1 cellular context compared by ENCODE assay signal in the genomic region with DNA sequence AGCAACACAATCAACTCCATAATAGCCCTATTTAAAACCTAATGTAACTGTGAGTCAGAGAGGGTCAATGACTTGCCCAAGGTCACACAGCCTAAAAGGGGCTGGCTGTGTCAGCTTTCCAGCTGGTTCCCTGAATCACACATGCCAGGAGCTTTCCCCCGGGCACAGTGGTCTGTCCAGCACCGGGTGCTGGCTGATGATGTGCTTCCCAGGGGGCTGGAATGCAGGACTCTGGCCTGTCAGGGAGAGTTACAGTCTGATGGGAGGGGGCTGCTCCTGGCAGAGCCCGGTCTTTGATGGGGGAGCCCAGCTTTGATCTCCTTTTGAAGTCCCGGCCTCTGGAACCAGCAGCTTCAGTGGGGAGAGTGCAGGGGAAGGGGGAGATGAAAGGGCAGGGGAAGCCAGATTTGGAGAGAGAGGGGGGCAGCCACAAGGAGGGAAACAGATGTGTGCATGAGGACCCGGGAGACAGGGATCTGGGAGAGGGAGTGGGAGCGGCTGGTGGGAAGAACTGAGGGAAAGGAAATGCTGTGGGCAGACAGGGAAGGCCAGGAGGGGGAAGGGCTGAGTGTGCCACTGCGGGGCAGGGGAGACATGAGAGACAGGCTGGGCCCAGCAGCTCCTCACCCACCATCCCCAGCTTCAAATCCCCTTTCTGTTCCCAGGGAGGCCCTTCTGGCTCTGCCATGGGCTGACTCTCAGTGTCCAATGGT.
TF ChIP-seq lines count a peak whose summit lies in the region.

No MANE protein-coding gene starts in this region.

TF ChIP-seq in SK-N-SH treated with all-trans-retinoic acid at 6 μM for 48 hours, 23 proteins besides CTCF, POLR2A, EP300 and RAD21 (continued from another document):
- TF ChIP-seq, protein P1, sequence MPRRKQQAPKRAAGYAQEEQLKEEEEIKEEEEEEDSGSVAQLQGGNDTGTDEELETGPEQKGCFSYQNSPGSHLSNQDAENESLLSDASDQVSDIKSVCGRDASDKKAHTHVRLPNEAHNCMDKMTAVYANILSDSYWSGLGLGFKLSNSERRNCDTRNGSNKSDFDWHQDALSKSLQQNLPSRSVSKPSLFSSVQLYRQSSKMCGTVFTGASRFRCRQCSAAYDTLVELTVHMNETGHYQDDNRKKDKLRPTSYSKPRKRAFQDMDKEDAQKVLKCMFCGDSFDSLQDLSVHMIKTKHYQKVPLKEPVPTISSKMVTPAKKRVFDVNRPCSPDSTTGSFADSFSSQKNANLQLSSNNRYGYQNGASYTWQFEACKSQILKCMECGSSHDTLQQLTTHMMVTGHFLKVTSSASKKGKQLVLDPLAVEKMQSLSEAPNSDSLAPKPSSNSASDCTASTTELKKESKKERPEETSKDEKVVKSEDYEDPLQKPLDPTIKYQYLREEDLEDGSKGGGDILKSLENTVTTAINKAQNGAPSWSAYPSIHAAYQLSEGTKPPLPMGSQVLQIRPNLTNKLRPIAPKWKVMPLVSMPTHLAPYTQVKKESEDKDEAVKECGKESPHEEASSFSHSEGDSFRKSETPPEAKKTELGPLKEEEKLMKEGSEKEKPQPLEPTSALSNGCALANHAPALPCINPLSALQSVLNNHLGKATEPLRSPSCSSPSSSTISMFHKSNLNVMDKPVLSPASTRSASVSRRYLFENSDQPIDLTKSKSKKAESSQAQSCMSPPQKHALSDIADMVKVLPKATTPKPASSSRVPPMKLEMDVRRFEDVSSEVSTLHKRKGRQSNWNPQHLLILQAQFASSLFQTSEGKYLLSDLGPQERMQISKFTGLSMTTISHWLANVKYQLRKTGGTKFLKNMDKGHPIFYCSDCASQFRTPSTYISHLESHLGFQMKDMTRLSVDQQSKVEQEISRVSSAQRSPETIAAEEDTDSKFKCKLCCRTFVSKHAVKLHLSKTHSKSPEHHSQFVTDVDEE (CRISPR knock-in tag; IDR thresholded peaks at IDR 0.05): no peak
- no peak for TF ChIP-seq ZFP30 (CRISPR knock-in tag; IDR thresholded peaks at IDR 0.05)
- no peak for TF ChIP-seq ZNF70 (CRISPR knock-in tag; IDR thresholded peaks at IDR 0.05)
- TF ChIP-seq TOX (CRISPR knock-in tag; IDR thresholded peaks at IDR 0.05; ENCODE audit: borderline replicate concordance): no peak
- TF ChIP-seq ZNF8 (CRISPR knock-in tag; IDR thresholded peaks at IDR 0.05): no peak
- TF ChIP-seq, protein P2, sequence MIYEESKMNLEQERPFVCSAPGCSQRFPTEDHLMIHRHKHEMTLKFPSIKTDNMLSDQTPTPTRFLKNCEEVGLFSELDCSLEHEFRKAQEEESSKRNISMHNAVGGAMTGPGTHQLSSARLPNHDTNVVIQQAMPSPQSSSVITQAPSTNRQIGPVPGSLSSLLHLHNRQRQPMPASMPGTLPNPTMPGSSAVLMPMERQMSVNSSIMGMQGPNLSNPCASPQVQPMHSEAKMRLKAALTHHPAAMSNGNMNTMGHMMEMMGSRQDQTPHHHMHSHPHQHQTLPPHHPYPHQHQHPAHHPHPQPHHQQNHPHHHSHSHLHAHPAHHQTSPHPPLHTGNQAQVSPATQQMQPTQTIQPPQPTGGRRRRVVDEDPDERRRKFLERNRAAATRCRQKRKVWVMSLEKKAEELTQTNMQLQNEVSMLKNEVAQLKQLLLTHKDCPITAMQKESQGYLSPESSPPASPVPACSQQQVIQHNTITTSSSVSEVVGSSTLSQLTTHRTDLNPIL (CRISPR knock-in tag; IDR thresholded peaks at IDR 0.05; ENCODE audit: low read depth): no peak
- no peak for TF ChIP-seq CSDC2 (CRISPR knock-in tag; IDR thresholded peaks at IDR 0.05)
- TF ChIP-seq, protein P3, sequence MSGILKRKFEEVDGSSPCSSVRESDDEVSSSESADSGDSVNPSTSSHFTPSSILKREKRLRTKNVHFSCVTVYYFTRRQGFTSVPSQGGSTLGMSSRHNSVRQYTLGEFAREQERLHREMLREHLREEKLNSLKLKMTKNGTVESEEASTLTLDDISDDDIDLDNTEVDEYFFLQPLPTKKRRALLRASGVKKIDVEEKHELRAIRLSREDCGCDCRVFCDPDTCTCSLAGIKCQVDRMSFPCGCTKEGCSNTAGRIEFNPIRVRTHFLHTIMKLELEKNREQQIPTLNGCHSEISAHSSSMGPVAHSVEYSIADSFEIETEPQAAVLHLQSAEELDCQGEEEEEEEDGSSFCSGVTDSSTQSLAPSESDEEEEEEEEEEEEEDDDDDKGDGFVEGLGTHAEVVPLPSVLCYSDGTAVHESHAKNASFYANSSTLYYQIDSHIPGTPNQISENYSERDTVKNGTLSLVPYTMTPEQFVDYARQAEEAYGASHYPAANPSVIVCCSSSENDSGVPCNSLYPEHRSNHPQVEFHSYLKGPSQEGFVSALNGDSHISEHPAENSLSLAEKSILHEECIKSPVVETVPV (CRISPR knock-in tag; IDR thresholded peaks at IDR 0.05): no peak
- no peak for TF ChIP-seq PPARA (CRISPR knock-in tag; IDR thresholded peaks at IDR 0.05; ENCODE audit: borderline replicate concordance)
- TF ChIP-seq, protein P4, sequence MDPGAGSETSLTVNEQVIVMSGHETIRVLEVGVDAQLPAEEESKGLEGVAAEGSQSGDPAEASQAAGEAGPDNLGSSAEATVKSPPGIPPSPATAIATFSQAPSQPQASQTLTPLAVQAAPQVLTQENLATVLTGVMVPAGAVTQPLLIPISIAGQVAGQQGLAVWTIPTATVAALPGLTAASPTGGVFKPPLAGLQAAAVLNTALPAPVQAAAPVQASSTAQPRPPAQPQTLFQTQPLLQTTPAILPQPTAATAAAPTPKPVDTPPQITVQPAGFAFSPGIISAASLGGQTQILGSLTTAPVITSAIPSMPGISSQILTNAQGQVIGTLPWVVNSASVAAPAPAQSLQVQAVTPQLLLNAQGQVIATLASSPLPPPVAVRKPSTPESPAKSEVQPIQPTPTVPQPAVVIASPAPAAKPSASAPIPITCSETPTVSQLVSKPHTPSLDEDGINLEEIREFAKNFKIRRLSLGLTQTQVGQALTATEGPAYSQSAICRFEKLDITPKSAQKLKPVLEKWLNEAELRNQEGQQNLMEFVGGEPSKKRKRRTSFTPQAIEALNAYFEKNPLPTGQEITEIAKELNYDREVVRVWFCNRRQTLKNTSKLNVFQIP (CRISPR knock-in tag; IDR thresholded peaks at IDR 0.05; ENCODE audit: borderline replicate concordance, low read depth): no peak
- no peak for TF ChIP-seq GLIS3 (CRISPR knock-in tag; IDR thresholded peaks at IDR 0.05)
- TF ChIP-seq RARB (CRISPR knock-in tag; IDR thresholded peaks at IDR 0.05): no peak
TF ChIP-seq in SK-N-SH treated with all-trans-retinoic acid at 6 μM for 48 hours: peak in this region for 0.
